Comparison of ENCODE assay signal across 14 cellular contexts in genomic region chr7:121398246-121398645, GRCh38. TPM values are rescaled to one million over a fixed set of nuclear protein-coding genes. Genes with fewer than 3 reads are reported as not detected.
DNase-seq lines count a peak whose midpoint lies in the region; ATAC-seq, FAIRE-seq and TF ChIP-seq lines count a peak whose summit lies in the region.
"Had no signal": no experiment of that assay in that cellular context is flagged by ENCODE, and none has a peak within 500 bp of the region (broad histone marks: within the 10 kb centered on the region; RNA-seq: fewer than 3 reads in every experiment).

No MANE protein-coding gene starts in this region.

- no peaks in the 10 kb centered on the region for H3K9me3 ChIP-seq in smooth muscle cell (replicated peaks; ENCODE audit: low read depth)

- in situ Hi-C loops in ACHN (cut with HindIII; ENCODE audit: low pct_ligation_motif_present, low pct_unique_long_range_greater_than_20kb, low sequenced_read_pairs), result no loop called here

- H2AFZ ChIP-seq in smooth muscle cell (ENCODE audit: low read depth), result no peak overlapping the region

- peaks cover 50% of the 10 kb centered on the region for H4K20me1 ChIP-seq in smooth muscle cell (ENCODE audit: low read depth)

- H3K36me3 ChIP-seq in kidney epithelial cell (ENCODE audit: control insufficient read depth, insufficient read depth, low read length) (no peaks in the 10 kb centered on the region), smooth muscle cell (ENCODE audit: low read depth) (no peaks in the 10 kb centered on the region)

- H3K27ac ChIP-seq in smooth muscle cell (ENCODE audit: low read depth), result no peak overlapping the region

- H3K4me3 ChIP-seq in kidney epithelial cell (ENCODE audit: low read depth, low read length) (no peak overlapping the region), smooth muscle cell (no peak overlapping the region)

- H3K27me3 ChIP-seq in kidney epithelial cell (ENCODE audit: control insufficient read depth, insufficient read depth, low read length) (no peaks in the 10 kb centered on the region), smooth muscle cell (ENCODE audit: low read depth) (no peaks in the 10 kb centered on the region)

- DNase-seq in ACHN (peak; percentile 82), H54 (ENCODE audit: insufficient read length, low spot score) (no peak), RPMI7951 (ENCODE audit: low read depth) (peak; percentile 57), kidney epithelial cell (ENCODE audit: low read depth) (no peak), smooth muscle cell (lab: John Stamatoyannopoulos, UW; ENCODE audit: unreplicated experiment) (no peak)
- DNase-seq in stimulated activated CD4-positive, alpha-beta T cell treated with anti-CD3 and anti-CD28 coated beads, Interleukin-2, amount 100 ng/mL, for 48 hours, result no peak
- DNase-seq in activated T-cell treated with anti-CD3 and anti-CD28 coated beads, Interleukin-2, amount 50 U/mL, for 48 hours, result no peak
- DNase-seq: CD4-positive, alpha-beta T cell; effector CD8-positive, alpha-beta T cell; left colon; MV-4-11; stimulated activated CD4-positive, alpha-beta T cell treated with anti-CD3 and anti-CD28 coated beads, Interleukin-12 subunit alpha, Interleukin-12 subunit beta, amount 100 ng/mL, for 4 hours; T-cell had no signal

- ATAC-seq in HG03095 (IDR thresholded peaks at IDR 0.05; ENCODE audit: unreplicated experiment), result no peak
- ATAC-seq: T-cell had no signal

- peak; percentile 61 for FAIRE-seq in H54 (lab: Jason Lieb, UNC)

- H3K79me2 ChIP-seq in smooth muscle cell (ENCODE audit: low read depth), result peaks cover 26% of the 10 kb centered on the region

- TF ChIP-seq CTCF in kidney epithelial cell (IDR thresholded peaks at IDR 0.05; ENCODE audit: insufficient read depth, low read length, poor library complexity, severe bottlenecking), result peak; percentile 41
- no peak for TF ChIP-seq CTCF in smooth muscle cell (IDR thresholded peaks at IDR 0.05; ENCODE audit: borderline replicate concordance, insufficient read depth, poor library complexity, severe bottlenecking)

- no peak overlapping the region for H3K4me2 ChIP-seq in smooth muscle cell

- no peak overlapping the region for H3K9ac ChIP-seq in smooth muscle cell (ENCODE audit: low read depth)

- no peak for TF ChIP-seq POLR2A in H54 (IDR thresholded peaks at IDR 0.05; ENCODE audit: low read depth, low read length)

- 93% methylated on average over 5 of the region's 5 CpGs for WGBS in smooth muscle cell (ENCODE audit: low lambda C conversion rate)

- H3K4me1 ChIP-seq in smooth muscle cell (ENCODE audit: low read depth), result peaks cover 7% of the 10 kb centered on the region

- H3F3A ChIP-seq in smooth muscle cell (ENCODE audit: low read depth), result no peaks in the 10 kb centered on the region

RNA-seq across cellular contexts. Expression of gene FAM3C, which starts 2.1 kb away (rescaled TPM):
- total RNA-seq in RPMI7951 (2014; rRNA removed; shearing (Covaris generic)), result 51.1 and 61.3 TPM in 2 replicates
- 73.1 and 89.7 TPM in 2 replicates for total RNA-seq in kidney epithelial cell
- 101 and 126 TPM in 2 replicates for total RNA-seq in smooth muscle cell
- polyA plus RNA-seq in smooth muscle cell, result 81.2 and 83.9 TPM in 2 replicates

Comparison
In these comparisons a context has a peak if more than half of its experiments do, and no peak if none do; other contexts are left out.
1. DNase-seq: peak in ACHN (single experiment) and RPMI7951 (single experiment); none in H54 (single experiment), kidney epithelial cell (single experiment), stimulated activated CD4-positive, alpha-beta T cell treated with anti-CD3 and anti-CD28 coated beads, Interleukin-2, amount 100 ng/mL, for 48 hours (0 of 2), activated T-cell treated with anti-CD3 and anti-CD28 coated beads, Interleukin-2, amount 50 U/mL, for 48 hours (0 of 2) and smooth muscle cell (single experiment).